In the genomic region with DNA sequence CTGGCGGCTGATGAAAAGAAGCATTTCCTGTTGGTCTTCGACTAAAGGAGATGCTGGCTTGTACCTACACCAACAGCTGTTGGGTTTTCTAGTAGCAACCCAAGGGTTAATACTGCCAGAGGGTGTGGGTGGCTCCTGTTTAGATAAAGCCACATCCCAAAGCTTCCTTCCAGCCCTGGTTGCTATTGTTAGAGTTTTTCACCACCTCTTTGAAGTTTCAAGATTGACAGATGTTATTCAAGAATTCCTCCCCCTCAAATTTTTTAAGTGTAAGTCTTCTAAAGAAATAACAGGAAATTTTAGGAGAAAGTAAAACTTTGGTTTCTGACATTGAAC, we compare ENCODE assay signal across 9 cellular contexts.
A peak's percentile ranks its signal among the peaks of the same experiment; 100 is the strongest.
DNase-seq lines count a peak whose midpoint lies in the region; ATAC-seq and TF ChIP-seq lines count a peak whose summit lies in the region.
"Had no signal": no experiment of that assay in that cellular context is flagged by ENCODE, and none has a peak within 500 bp of the region (broad histone marks: within the 10 kb centered on the region; RNA-seq: fewer than 3 reads in every experiment).

No MANE protein-coding gene starts in this region.

- peaks cover 96% of the 10 kb centered on the region for H3K4me1 Mint-ChIP-seq in CD8-positive, alpha-beta T cell (ENCODE audit: low read depth)
- H3K4me1 Mint-ChIP-seq in activated naive CD8-positive, alpha-beta T cell treated with anti-CD3 and anti-CD28 coated beads, Interleukin-2, amount 10 ng/mL, durations not matched to agents 7 days and 5 days, result peaks cover 78% of the 10 kb centered on the region

- ATAC-seq in CD8-positive, alpha-beta T cell, result peak; percentile 39
- peak; percentile 71 for ATAC-seq in activated naive CD8-positive, alpha-beta T cell treated with anti-CD3 and anti-CD28 coated beads, Interleukin-2, amount 10 ng/mL, durations not matched to agents 7 days and 5 days (ENCODE audit: low read depth)
- peak; percentile 59 for ATAC-seq in mucosa of descending colon

- H3K4me1 ChIP-seq in CD8-positive, alpha-beta T cell (ENCODE audit: insufficient read depth, low read length), result peaks cover 98% of the 10 kb centered on the region
- H3K4me1 ChIP-seq in mucosa of descending colon (ENCODE audit: low read depth), result no peaks in the 10 kb centered on the region

- H3K9me3 Mint-ChIP-seq in CD8-positive, alpha-beta T cell, result no peaks in the 10 kb centered on the region
- no peaks in the 10 kb centered on the region for H3K9me3 Mint-ChIP-seq in activated naive CD8-positive, alpha-beta T cell treated with anti-CD3 and anti-CD28 coated beads, Interleukin-2, amount 10 ng/mL, durations not matched to agents 7 days and 5 days

- H3K4me3 ChIP-seq in CD8-positive, alpha-beta T cell (ENCODE audit: low read depth, low read length), result no peak overlapping the region
- H3K4me3 ChIP-seq in Jurkat, Clone E6-1 (ENCODE audit: low read length), result no peak overlapping the region
- H3K4me3 ChIP-seq in mucosa of descending colon (no peak overlapping the region), WERI-Rb-1 (ENCODE audit: low read depth, low read length) (no peak overlapping the region)
- H3K4me3 ChIP-seq: esophagus squamous epithelium had no signal

- H3K27me3 Mint-ChIP-seq in CD8-positive, alpha-beta T cell (ENCODE audit: low read depth), result no peaks in the 10 kb centered on the region
- H3K27me3 Mint-ChIP-seq in activated naive CD8-positive, alpha-beta T cell treated with anti-CD3 and anti-CD28 coated beads, Interleukin-2, amount 10 ng/mL, durations not matched to agents 7 days and 5 days, result no peaks in the 10 kb centered on the region

- intact Hi-C loops in CD8-positive, alpha-beta T cell (cut with DNase I, micrococcal nuclease), result loop anchor here (1.0 to 5.0 kb wide), 4 partner anchors 9 to 56 kb away; no protein-coding TSS in a partner anchor
- intact Hi-C loops in mucosa of descending colon (cut with DNase I, micrococcal nuclease), result no loop called here

- no peaks in the 10 kb centered on the region for H3K9me3 ChIP-seq in CD8-positive, alpha-beta T cell (ENCODE audit: low read length)
- no peaks in the 10 kb centered on the region for H3K9me3 ChIP-seq in mucosa of descending colon
- H3K9me3 ChIP-seq in WERI-Rb-1 (ENCODE audit: severe bottlenecking), result peaks cover 5% of the 10 kb centered on the region
- H3K9me3 ChIP-seq: esophagus squamous epithelium had no signal

- H3K27ac ChIP-seq in CD8-positive, alpha-beta T cell (ENCODE audit: low read depth, low read length), result no peak overlapping the region
- no peak overlapping the region for H3K27ac ChIP-seq in WERI-Rb-1

- CTCF ChIA-PET in CD8-positive, alpha-beta T cell (lab: Charles Lee), result interaction anchor here (0.9 to 3.7 kb wide), 10 partner anchors 9 to 468 kb away, joined by 3 to 15 read pairs (median 6); a partner anchor contains a TSS

- POLR2A ChIA-PET in CD8-positive, alpha-beta T cell (lab: Charles Lee), result interaction anchor here (1.0 to 8.8 kb wide), 10 partner anchors 10 to 64 kb away, joined by 3 to 90 read pairs (median 6); a partner anchor contains a TSS
- POLR2A ChIA-PET in activated naive CD8-positive, alpha-beta T cell treated with anti-CD3 and anti-CD28 coated beads, Interleukin-2, amount 10 ng/mL, durations not matched to agents 7 days and 5 days (lab: Charles Lee), result interaction anchor here (0.7 to 2.3 kb wide), 9 partner anchors 9 to 322 kb away, joined by 3 to 14 read pairs (median 5); a partner anchor contains a TSS

- H3K27ac Mint-ChIP-seq in CD8-positive, alpha-beta T cell, result peak overlapping the region; percentile 91
- H3K27ac Mint-ChIP-seq in activated naive CD8-positive, alpha-beta T cell treated with anti-CD3 and anti-CD28 coated beads, Interleukin-2, amount 10 ng/mL, durations not matched to agents 7 days and 5 days, result peak overlapping the region; percentile 88

- H3K36me3 Mint-ChIP-seq in CD8-positive, alpha-beta T cell, result peaks cover 64% of the 10 kb centered on the region
- H3K36me3 Mint-ChIP-seq in activated naive CD8-positive, alpha-beta T cell treated with anti-CD3 and anti-CD28 coated beads, Interleukin-2, amount 10 ng/mL, durations not matched to agents 7 days and 5 days, result peaks cover 57% of the 10 kb centered on the region

- peaks cover 18% of the 10 kb centered on the region for H3K36me3 ChIP-seq in CD8-positive, alpha-beta T cell (ENCODE audit: insufficient read depth, low read length)
- H3K36me3 ChIP-seq in mucosa of descending colon (ENCODE audit: low read depth) (no peaks in the 10 kb centered on the region), WERI-Rb-1 (no peaks in the 10 kb centered on the region)

- H3K4me3 Mint-ChIP-seq in CD8-positive, alpha-beta T cell, result peak overlapping the region; percentile 45
- peak overlapping the region; percentile 52 for H3K4me3 Mint-ChIP-seq in activated naive CD8-positive, alpha-beta T cell treated with anti-CD3 and anti-CD28 coated beads, Interleukin-2, amount 10 ng/mL, durations not matched to agents 7 days and 5 days

- no peak for TF ChIP-seq CTCF in CD8-positive, alpha-beta T cell (IDR thresholded peaks at IDR 0.05)
- TF ChIP-seq CTCF in mucosa of descending colon (IDR thresholded peaks at IDR 0.05) (no peak), WERI-Rb-1 (IDR thresholded peaks at IDR 0.05; ENCODE audit: low read depth, low read length) (no peak)

- no peaks in the 10 kb centered on the region for H3K27me3 ChIP-seq in CD8-positive, alpha-beta T cell (ENCODE audit: insufficient read depth, low read length)
- H3K27me3 ChIP-seq in WERI-Rb-1 (ENCODE audit: insufficient read depth, low read depth, severe bottlenecking), result no peaks in the 10 kb centered on the region
- H3K27me3 ChIP-seq: esophagus squamous epithelium had no signal

- no peak for DNase-seq in CD8-positive, alpha-beta T cell
- peak; percentile 97 for DNase-seq in Jurkat, Clone E6-1 (ENCODE audit: low read depth, low spot score)
- DNase-seq in activated naive CD8-positive, alpha-beta T cell treated with anti-CD3 and anti-CD28 coated beads, Interleukin-2, amount 10 ng/mL, durations not matched to agents 7 days and 5 days, result no peak
- DNase-seq in mucosa of descending colon (no peak), NCI-H748 treated with DMSO at 0.1 percent for 48 hours (lab: John Stamatoyannopoulos, UW) (no peak), NCI-H1092 (lab: John Stamatoyannopoulos, UW) (no peak), SHP77 treated with DMSO at 0.1 percent for 48 hours (lab: John Stamatoyannopoulos, UW) (no peak), WERI-Rb-1 (no peak)
- DNase-seq: esophagus squamous epithelium had no signal

Comparison
In these comparisons a context has a peak if more than half of its experiments do, and no peak if none do; other contexts are left out.
1. intact Hi-C loops: an anchor here in CD8-positive, alpha-beta T cell (1.0 to 5.0 kb wide); none called in mucosa of descending colon.